In the genomic region with DNA sequence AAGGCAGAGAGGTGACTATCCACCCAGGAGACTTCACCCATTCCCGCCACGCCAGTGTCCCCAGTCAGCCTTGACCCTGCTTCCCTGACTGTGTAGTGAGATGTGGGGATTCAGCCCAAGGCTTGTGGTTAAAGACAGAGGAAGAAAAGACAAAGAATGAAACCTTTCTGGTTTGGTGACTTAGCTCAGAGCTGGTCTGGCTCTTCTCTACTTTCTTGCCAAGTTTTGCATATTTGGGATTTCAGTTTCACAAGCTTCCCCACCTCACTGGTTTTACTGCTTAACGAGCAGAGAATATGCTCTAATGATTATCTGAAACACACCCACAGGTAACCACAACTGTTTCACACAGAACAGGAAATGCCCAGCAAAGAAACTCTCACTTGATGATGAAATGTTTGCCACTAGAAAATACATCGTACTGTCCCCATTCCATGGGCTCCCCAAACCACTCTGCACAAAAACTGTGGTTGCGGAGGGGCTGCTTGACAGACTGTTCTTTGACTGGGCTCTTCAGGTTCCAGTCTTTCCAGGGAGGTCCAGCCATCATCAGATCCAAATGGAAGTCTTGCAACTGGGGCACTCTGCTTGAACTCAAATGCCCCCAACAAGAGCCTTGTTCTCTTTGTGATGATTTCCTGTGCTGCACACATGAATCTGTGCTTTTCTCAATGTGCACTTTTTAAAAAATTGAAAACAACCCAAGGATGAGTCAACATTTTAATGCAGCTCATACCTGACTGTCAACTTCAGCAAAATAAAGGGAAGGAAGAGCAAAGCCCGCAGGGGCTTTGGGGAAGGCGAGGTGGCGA, we compare ENCODE assay signal across 8 cellular contexts.
DNase-seq lines count a peak whose midpoint lies in the region; ATAC-seq and TF ChIP-seq lines count a peak whose summit lies in the region.

No MANE protein-coding gene starts in this region.

- DNase-seq in AG09309 (ENCODE audit: low read depth) = peak; percentile 77
- DNase-seq in NOMO-1 (lab: John Stamatoyannopoulos, UW; ENCODE audit: unreplicated experiment in 2 of 2) = peak; percentile 72 to 95
- peak; percentile 78 for DNase-seq in choroid plexus epithelial cell (ENCODE audit: low read depth)
- DNase-seq in osteocyte (ENCODE audit: extremely low spot score, unreplicated experiment) = no peak
- DNase-seq in DMS114 treated with DMSO at 0.1 percent for 48 hours (lab: John Stamatoyannopoulos, UW; ENCODE audit: unreplicated experiment) = no peak
- no peak for DNase-seq in NCI-H1694 (lab: John Stamatoyannopoulos, UW)

- H3K27me3 Mint-ChIP-seq in osteocyte (ENCODE audit: unreplicated experiment) = no peaks in the 10 kb centered on the region

- H3K4me1 Mint-ChIP-seq in osteocyte (ENCODE audit: unreplicated experiment) = peaks cover 82% of the 10 kb centered on the region

- peak; percentile 99 for ATAC-seq in GM18517 (IDR thresholded peaks at IDR 0.05; ENCODE audit: unreplicated experiment)
- peak; percentile 93 for ATAC-seq in HG02970 (IDR thresholded peaks at IDR 0.05; ENCODE audit: low FRiP score, unreplicated experiment)

- H3K4me3 Mint-ChIP-seq in osteocyte (ENCODE audit: unreplicated experiment) = no peak overlapping the region

- H3K36me3 Mint-ChIP-seq in osteocyte (ENCODE audit: unreplicated experiment) = peaks cover 9% of the 10 kb centered on the region

- H3K4me3 ChIP-seq in AG09309 (ENCODE audit: control insufficient read depth, low read depth, low read length) (no peak overlapping the region), choroid plexus epithelial cell (ENCODE audit: low read depth, low read length) (no peak overlapping the region)

- TF ChIP-seq CTCF in AG09309 (IDR thresholded peaks at IDR 0.05; ENCODE audit: control insufficient read depth, insufficient read depth, low read depth, low read length, missing control alignments) = no peak
- no peak for TF ChIP-seq CTCF in choroid plexus epithelial cell (conservative IDR thresholded peaks at IDR 0.05; ENCODE audit: low read depth, low read length)
- TF ChIP-seq CTCF in osteocyte (IDR thresholded peaks at IDR 0.05) = no peak

- no peaks in the 10 kb centered on the region for H3K9me3 Mint-ChIP-seq in osteocyte (ENCODE audit: unreplicated experiment)

- peak overlapping the region; percentile 93 for H3K27ac Mint-ChIP-seq in osteocyte (ENCODE audit: unreplicated experiment)

Comparison
In these comparisons a context has a peak if more than half of its experiments do, and no peak if none do; other contexts are left out.
1. DNase-seq: peak in AG09309 (single experiment), NOMO-1 (2 of 2) and choroid plexus epithelial cell (single experiment); none in osteocyte (single experiment), DMS114 treated with DMSO at 0.1 percent for 48 hours (single experiment) and NCI-H1694 (single experiment).